22 cellular contexts compared by ENCODE assay signal in the genomic region with DNA sequence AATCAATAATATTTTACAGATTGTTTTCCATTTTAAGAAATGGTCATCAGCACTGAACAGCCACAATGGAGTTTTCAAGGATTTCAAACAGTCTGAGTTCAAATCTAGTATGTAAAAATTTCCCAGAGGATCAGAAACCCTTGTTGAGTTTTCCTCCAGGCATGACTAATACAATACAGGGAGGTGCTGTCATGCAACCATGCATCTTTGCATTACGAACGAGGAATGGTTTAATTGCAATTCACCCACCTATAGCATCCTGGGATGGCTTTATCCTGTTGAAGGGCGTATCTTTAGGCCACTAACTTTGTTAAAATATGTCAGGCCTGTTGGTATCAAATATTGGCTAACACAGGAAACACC.
A peak's percentile ranks its signal among the peaks of the same experiment; 100 is the strongest.
DNase-seq lines count a peak whose midpoint lies in the region; ATAC-seq and TF ChIP-seq lines count a peak whose summit lies in the region.
"Had no signal": no experiment of that assay in that cellular context is flagged by ENCODE, and none has a peak within 500 bp of the region (broad histone marks: within the 10 kb centered on the region; RNA-seq: fewer than 3 reads in every experiment).

No MANE protein-coding gene starts in this region.

- H3K9me3 ChIP-seq in RWPE2 (ENCODE audit: severe bottlenecking) (no peaks in the 10 kb centered on the region), left lung (no peaks in the 10 kb centered on the region)

- H3K27me3 Mint-ChIP-seq in activated CD8-positive, alpha-beta memory T cell treated with anti-CD3 and anti-CD28 coated beads, Interleukin-2, amount 10 ng/mL, durations not matched to agents 7 days and 5 days: peaks cover 6% of the 10 kb centered on the region
- H3K27me3 Mint-ChIP-seq: B cell, IgD-negative memory B cell had no signal

- H3K4me1 ChIP-seq in RWPE2 (ENCODE audit: insufficient read depth, poor library complexity, severe bottlenecking) (peaks cover 77% of the 10 kb centered on the region), left lung (peaks cover 0 to 32% of the 10 kb centered on the region in 2 donors)

- intact Hi-C loops in left lung (cut with DNase I): no loop called here

- H3K9me3 Mint-ChIP-seq in activated CD8-positive, alpha-beta memory T cell treated with anti-CD3 and anti-CD28 coated beads, Interleukin-2, amount 10 ng/mL, durations not matched to agents 7 days and 5 days (ENCODE audit: low read depth): peaks cover 3% of the 10 kb centered on the region
- H3K9me3 Mint-ChIP-seq: activated naive CD8-positive, alpha-beta T cell treated with anti-CD3 and anti-CD28 coated beads, Interleukin-2, amount 10 ng/mL, durations not matched to agents 7 days and 5 days; IgD-negative memory B cell; neural crest cell had no signal

- H3K4me3 Mint-ChIP-seq in activated CD8-positive, alpha-beta memory T cell treated with anti-CD3 and anti-CD28 coated beads, Interleukin-2, amount 10 ng/mL, durations not matched to agents 7 days and 5 days: no peak overlapping the region
- H3K4me3 Mint-ChIP-seq: activated naive CD8-positive, alpha-beta T cell treated with anti-CD3 and anti-CD28 coated beads, Interleukin-2, amount 10 ng/mL, durations not matched to agents 7 days and 5 days; B cell; IgD-negative memory B cell; neural crest cell had no signal

- peaks cover 29% of the 10 kb centered on the region for H3K4me1 Mint-ChIP-seq in activated CD8-positive, alpha-beta memory T cell treated with anti-CD3 and anti-CD28 coated beads, Interleukin-2, amount 10 ng/mL, durations not matched to agents 7 days and 5 days
- H3K4me1 Mint-ChIP-seq: B cell had no signal

- CTCF ChIA-PET in activated CD8-positive, alpha-beta memory T cell treated with anti-CD3 and anti-CD28 coated beads, Interleukin-2, amount 10 ng/mL, durations not matched to agents 7 days and 5 days (lab: Charles Lee): no interaction called here

- H3K27me3 ChIP-seq in RWPE2 (ENCODE audit: insufficient read depth, poor library complexity, severe bottlenecking) (no peaks in the 10 kb centered on the region), left lung (no peaks in the 10 kb centered on the region)

- H3K27ac Mint-ChIP-seq in activated CD8-positive, alpha-beta memory T cell treated with anti-CD3 and anti-CD28 coated beads, Interleukin-2, amount 10 ng/mL, durations not matched to agents 7 days and 5 days: peak overlapping the region; percentile 53
- H3K27ac Mint-ChIP-seq: activated naive CD8-positive, alpha-beta T cell treated with anti-CD3 and anti-CD28 coated beads, Interleukin-2, amount 10 ng/mL, durations not matched to agents 7 days and 5 days; B cell; IgD-negative memory B cell had no signal

- H3K4me3 ChIP-seq in RWPE2 (ENCODE audit: severe bottlenecking): no peak overlapping the region
- H3K4me3 ChIP-seq in left lung: no peak overlapping the region

- H3K36me3 ChIP-seq in RWPE2 (ENCODE audit: low read depth) (no peaks in the 10 kb centered on the region), left lung (no peaks in the 10 kb centered on the region)
- H3K36me3 ChIP-seq: WERI-Rb-1 had no signal

- no peak for DNase-seq in activated CD8-positive, alpha-beta memory T cell treated with anti-CD3 and anti-CD28 coated beads, Interleukin-2, amount 10 ng/mL, durations not matched to agents 7 days and 5 days
- no peak for DNase-seq in activated CD8-positive, alpha-beta memory T cell treated with anti-CD3 and anti-CD28 coated beads for 24 hours
- DNase-seq in RWPE2 (ENCODE audit: low spot score) (no peak), left lung (no peak), MV-4-11 (lab: John Stamatoyannopoulos, UW) (no peak), caudate nucleus (lab: John Stamatoyannopoulos, UW) (no peak), NCI-H146 (lab: John Stamatoyannopoulos, UW) (no peak)
- DNase-seq: activated CD8-positive, alpha-beta memory T cell treated with anti-CD3 and anti-CD28 coated beads, Interleukin-2, amount 50 U/mL, for 48 hours; activated naive CD8-positive, alpha-beta T cell treated with anti-CD3 and anti-CD28 coated beads, Interleukin-2, amount 10 ng/mL, durations not matched to agents 7 days and 5 days; COR-L47; H7; left colon; NCI-H510A; posterior cingulate gyrus; RPMI8226; WERI-Rb-1 had no signal

- peaks cover 1% of the 10 kb centered on the region for H3K36me3 Mint-ChIP-seq in activated CD8-positive, alpha-beta memory T cell treated with anti-CD3 and anti-CD28 coated beads, Interleukin-2, amount 10 ng/mL, durations not matched to agents 7 days and 5 days
- H3K36me3 Mint-ChIP-seq: activated naive CD8-positive, alpha-beta T cell treated with anti-CD3 and anti-CD28 coated beads, Interleukin-2, amount 10 ng/mL, durations not matched to agents 7 days and 5 days; IgD-negative memory B cell had no signal

- no peak for ATAC-seq in activated CD8-positive, alpha-beta memory T cell treated with anti-CD3 and anti-CD28 coated beads, Interleukin-2, amount 10 ng/mL, durations not matched to agents 7 days and 5 days
- ATAC-seq in RWPE2 (ENCODE audit: low read depth) (peak; percentile 5; the same call in 1 of the 3 replicates), left lung (no peak), GM18502 (IDR thresholded peaks at IDR 0.05; ENCODE audit: poor library complexity, unreplicated experiment) (no peak)
- ATAC-seq: sciatic nerve had no signal

- TF ChIP-seq CTCF in RWPE2 (IDR thresholded peaks at IDR 0.05; ENCODE audit: poor library complexity, severe bottlenecking): no peak
- TF ChIP-seq CTCF in left lung (IDR thresholded peaks at IDR 0.05): no peak

- H3K27ac ChIP-seq in RWPE2 (ENCODE audit: poor library complexity, severe bottlenecking): peak overlapping the region; percentile 51
- H3K27ac ChIP-seq in left lung: peak overlapping the region; percentile 28 to 73
- H3K27ac ChIP-seq in caudate nucleus (ENCODE audit: low read depth, low read length): no peak overlapping the region
- H3K27ac ChIP-seq: 22Rv1, WERI-Rb-1 had no signal
